Comparison of ENCODE assay signal across 2 cellular contexts in genomic region chr21:41120997-41121396, GRCh38. TPM values are rescaled to one million over a fixed set of nuclear protein-coding genes. Genes with fewer than 3 reads are reported as not detected.
"Had no signal": no experiment of that assay in that cellular context is flagged by ENCODE, and none has a peak within 500 bp of the region (broad histone marks: within the 10 kb centered on the region; RNA-seq: fewer than 3 reads in every experiment).

No MANE protein-coding gene starts in this region.

- H3K4me3 ChIP-seq: GM12878 had no signal

RNA-seq across cellular contexts. Expression of gene BACE2, which starts 47.0 kb away (rescaled TPM):
- total RNA-seq: G401 had no signal
